In the genomic region with DNA sequence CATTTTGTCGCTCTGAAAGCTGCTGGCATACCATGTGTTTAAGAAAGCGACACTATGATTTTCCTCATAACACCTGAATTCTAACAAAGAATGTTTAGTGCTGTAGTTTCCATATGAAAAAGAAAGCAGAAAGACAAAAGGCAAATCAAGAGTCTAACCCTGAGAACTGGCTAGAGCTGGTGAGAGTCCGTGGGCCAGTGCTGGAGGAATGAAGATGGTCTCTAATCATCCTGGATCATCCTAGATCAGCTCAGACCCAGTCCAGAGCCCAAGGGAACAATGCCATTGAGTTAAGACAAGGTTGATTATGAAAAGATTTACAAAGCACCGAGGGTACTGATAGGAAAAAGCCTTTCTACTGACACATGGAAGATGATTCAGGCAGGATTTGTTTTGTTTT, we compare ENCODE assay signal across 18 cellular contexts.
"Had no signal": no experiment of that assay in that cellular context is flagged by ENCODE, and none has a peak within 500 bp of the region (broad histone marks: within the 10 kb centered on the region; RNA-seq: fewer than 3 reads in every experiment).

No MANE protein-coding gene starts in this region.

- H3K4me1 ChIP-seq: tibial artery, vagina had no signal

- H3K9me3 ChIP-seq: spleen, tibial artery, vagina had no signal

- H3K36me3 ChIP-seq: spleen, tibial artery, vagina had no signal

- H3K27me3 Mint-ChIP-seq: activated naive CD8-positive, alpha-beta T cell; dendritic cell treated with granulocyte-macrophage colony-stimulating factor and Interleukin-4, amounts not matched to agents 40 ng/mL and 50 ng/mL, for 4 days; stimulated activated memory B cell treated with anti-CD40 and anti-IgM and Interleukin-4, amounts not matched to agents 10 μg/mL and 1 μg/mL and 100 μg/mL, for 72 hours had no signal

- DNase-seq: activated CD4-positive, alpha-beta memory T cell treated with anti-CD3 and anti-CD28 coated beads for 36 hours; activated CD4-positive, CD25-positive, alpha-beta regulatory T cell treated with anti-CD3 and anti-CD28 coated beads, Interleukin-2, amount 50 U/mL, for 72 hours; activated gamma-delta T cell; activated T-cell treated with anti-CD3 and anti-CD28 coated beads, Interleukin-2, amount 50 U/mL, for 48 hours; anterior cingulate cortex; cerebellar nuclear complex; erythroblast; left colon; naive thymus-derived CD4-positive, alpha-beta T cell; right cardiac atrium; spleen; stimulated activated CD4-positive, alpha-beta T cell treated with anti-CD3 and anti-CD28 coated beads, Interleukin-1b, Interleukin-23, amount 100 ng/mL, for 48 hours; tibial artery had no signal

- H3K27me3 ChIP-seq: spleen, tibial artery, vagina had no signal

- H3K4me3 Mint-ChIP-seq: activated CD4-positive, alpha-beta memory T cell treated with anti-CD3 and anti-CD28 coated beads for 36 hours; activated naive CD8-positive, alpha-beta T cell; dendritic cell treated with granulocyte-macrophage colony-stimulating factor and Interleukin-4, amounts not matched to agents 40 ng/mL and 50 ng/mL, for 4 days; naive thymus-derived CD4-positive, alpha-beta T cell; stimulated activated memory B cell treated with anti-CD40 and anti-IgM and Interleukin-4, amounts not matched to agents 10 μg/mL and 1 μg/mL and 100 μg/mL, for 72 hours had no signal

- H3K9me3 Mint-ChIP-seq: activated CD4-positive, alpha-beta memory T cell treated with anti-CD3 and anti-CD28 coated beads for 36 hours; dendritic cell treated with granulocyte-macrophage colony-stimulating factor and Interleukin-4, amounts not matched to agents 40 ng/mL and 50 ng/mL, for 4 days; stimulated activated memory B cell treated with anti-CD40 and anti-IgM and Interleukin-4, amounts not matched to agents 10 μg/mL and 1 μg/mL and 100 μg/mL, for 72 hours had no signal

- H3K36me3 Mint-ChIP-seq: activated CD4-positive, alpha-beta memory T cell treated with anti-CD3 and anti-CD28 coated beads for 36 hours; activated naive CD8-positive, alpha-beta T cell; stimulated activated memory B cell treated with anti-CD40 and anti-IgM and Interleukin-4, amounts not matched to agents 10 μg/mL and 1 μg/mL and 100 μg/mL, for 72 hours had no signal

- H3K4me3 ChIP-seq: lung, spleen, tibial artery had no signal

- H3K27ac Mint-ChIP-seq: activated CD4-positive, alpha-beta memory T cell treated with anti-CD3 and anti-CD28 coated beads for 36 hours; activated naive CD8-positive, alpha-beta T cell; dendritic cell treated with granulocyte-macrophage colony-stimulating factor and Interleukin-4, amounts not matched to agents 40 ng/mL and 50 ng/mL, for 4 days; naive thymus-derived CD4-positive, alpha-beta T cell; stimulated activated memory B cell treated with anti-CD40 and anti-IgM and Interleukin-4, amounts not matched to agents 10 μg/mL and 1 μg/mL and 100 μg/mL, for 72 hours had no signal

- H3K27ac ChIP-seq: spleen, tibial artery, vagina had no signal
